Comparison of ENCODE assay signal across 9 cellular contexts in the genomic region with DNA sequence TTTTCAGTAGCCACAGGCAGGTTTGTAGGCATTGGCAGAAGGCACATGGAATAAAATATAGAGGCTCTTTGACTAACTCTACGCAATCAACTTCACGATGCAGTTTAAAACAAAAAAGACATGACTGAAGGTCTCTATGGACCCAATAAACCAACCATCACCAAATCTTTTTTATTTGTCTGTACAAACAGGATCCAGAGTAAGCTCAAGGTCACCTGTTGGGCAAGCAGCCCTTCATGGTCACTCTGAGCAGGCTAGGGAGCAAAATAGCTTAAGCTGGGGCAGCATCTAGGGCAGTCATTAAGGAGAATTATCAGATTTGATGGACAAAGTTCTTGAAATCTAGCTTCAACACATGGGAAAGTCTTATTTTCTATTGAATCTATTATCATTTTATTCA. TPM values are rescaled to one million over a fixed set of nuclear protein-coding genes. Genes with fewer than 3 reads are reported as not detected.
"Had no signal": no experiment of that assay in that cellular context is flagged by ENCODE, and none has a peak within 500 bp of the region (broad histone marks: within the 10 kb centered on the region; RNA-seq: fewer than 3 reads in every experiment).

No MANE protein-coding gene starts in this region.

- FAIRE-seq: G401.6, GM12878, GM12891, GM12892, GM18507, GM19239 had no signal

- H3K4me3 ChIP-seq: GM12878 had no signal

- ATAC-seq: GM12878 had no signal

- DNase-seq: GDM1, GF-D8 had no signal

RNA-seq across cellular contexts. Expression of a gene that starts 26.8 kb away (rescaled TPM):
- total RNA-seq: G401 had no signal
